In genomic region chr2:239238839-239239606, GRCh38 we compare ENCODE assay signal across 2 cellular contexts.
TF ChIP-seq lines count a peak whose summit lies in the region.

No MANE protein-coding gene starts in this region.

TF ChIP-seq in liver, 16 proteins besides CTCF, POLR2A, EP300 and RAD21 (continued from another document):
- TF ChIP-seq REST (IDR thresholded peaks at IDR 0.05) (no peak), HNF4G (IDR thresholded peaks at IDR 0.05) (peak; percentile 84), FOXA2 (IDR thresholded peaks at IDR 0.05) (peak; percentile 27), HNF4A (conservative IDR thresholded peaks at IDR 0.05) (peak; percentile 91 to 92), ATF3 (IDR thresholded peaks at IDR 0.05) (no peak), RXRA (IDR thresholded peaks at IDR 0.05) (peak; percentile 86), EGR1 (IDR thresholded peaks at IDR 0.05; ENCODE audit: low read depth in 2 of 2) (no peak), JUND (IDR thresholded peaks at IDR 0.05) (peak in 1 of 2 donors; percentile 53), TAF1 (conservative IDR thresholded peaks at IDR 0.05) (no peak), ZBTB33 (IDR thresholded peaks at IDR 0.05) (peak; percentile 30)
- TF ChIP-seq, protein P1, sequence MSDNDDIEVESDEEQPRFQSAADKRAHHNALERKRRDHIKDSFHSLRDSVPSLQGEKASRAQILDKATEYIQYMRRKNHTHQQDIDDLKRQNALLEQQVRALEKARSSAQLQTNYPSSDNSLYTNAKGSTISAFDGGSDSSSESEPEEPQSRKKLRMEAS (IDR thresholded peaks at IDR 0.05) = peak; percentile 69

TF ChIP-seq in HepG2, 621 proteins besides CTCF, POLR2A, EP300 and RAD21 (continued from another document):
- TF ChIP-seq ZNF746 (CRISPR knock-in tag; IDR thresholded peaks at IDR 0.05) (no peak), ZNF713 (CRISPR knock-in tag; IDR thresholded peaks at IDR 0.05) (no peak), ETV6 (CRISPR knock-in tag; conservative IDR thresholded peaks at IDR 0.05) (no peak)
- TF ChIP-seq, protein P2, sequence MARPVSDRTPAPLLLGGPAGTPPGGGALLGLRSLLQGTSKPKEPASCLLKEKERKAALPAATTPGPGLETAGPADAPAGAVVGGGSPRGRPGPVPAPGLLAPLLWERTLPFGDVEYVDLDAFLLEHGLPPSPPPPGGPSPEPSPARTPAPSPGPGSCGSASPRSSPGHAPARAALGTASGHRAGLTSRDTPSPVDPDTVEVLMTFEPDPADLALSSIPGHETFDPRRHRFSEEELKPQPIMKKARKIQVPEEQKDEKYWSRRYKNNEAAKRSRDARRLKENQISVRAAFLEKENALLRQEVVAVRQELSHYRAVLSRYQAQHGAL (CRISPR knock-in tag; IDR thresholded peaks at IDR 0.05; ENCODE audit: not compliant biosample characterization) = no peak
